1 cellular context compared by ENCODE assay signal in the genomic region with DNA sequence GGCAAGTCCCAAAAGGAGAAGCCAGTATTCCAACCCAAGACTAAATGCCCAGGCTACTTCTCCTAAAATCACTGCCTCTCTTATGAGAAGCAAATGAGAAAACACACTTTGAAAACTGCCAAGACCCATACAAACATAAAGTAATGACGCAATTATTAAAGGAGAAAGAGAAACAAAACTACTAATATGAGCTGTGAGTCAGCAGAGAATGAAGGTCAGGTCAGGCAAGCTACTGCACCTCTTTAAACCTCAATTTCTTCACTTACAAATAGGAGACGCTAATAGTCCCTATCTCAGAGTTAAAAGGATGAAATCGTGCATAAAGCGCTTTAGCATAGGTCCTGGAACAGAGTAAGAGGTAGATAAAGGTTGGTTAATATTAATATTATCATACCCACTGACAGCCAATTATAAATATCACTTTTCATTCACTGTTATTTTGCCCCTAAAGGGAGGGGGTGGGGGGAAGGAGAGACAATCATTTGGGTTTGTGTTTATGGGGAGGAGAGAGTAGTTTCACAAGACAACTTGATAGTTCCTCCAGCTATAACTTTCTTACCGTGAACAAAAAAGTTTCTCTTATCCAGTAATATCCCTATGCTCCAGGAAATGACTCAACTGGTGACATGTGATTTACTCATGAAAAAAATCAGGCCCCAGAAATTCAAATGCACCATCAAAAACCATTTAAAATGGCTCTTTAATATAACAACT.
TF ChIP-seq lines count a peak whose summit lies in the region.

No MANE protein-coding gene starts in this region.

TF ChIP-seq in SK-N-SH, 30 proteins besides CTCF, POLR2A, EP300 and RAD21:
- no peak for TF ChIP-seq FOXM1 (IDR thresholded peaks at IDR 0.05; ENCODE audit: low read depth)
- TF ChIP-seq, protein P1, sequence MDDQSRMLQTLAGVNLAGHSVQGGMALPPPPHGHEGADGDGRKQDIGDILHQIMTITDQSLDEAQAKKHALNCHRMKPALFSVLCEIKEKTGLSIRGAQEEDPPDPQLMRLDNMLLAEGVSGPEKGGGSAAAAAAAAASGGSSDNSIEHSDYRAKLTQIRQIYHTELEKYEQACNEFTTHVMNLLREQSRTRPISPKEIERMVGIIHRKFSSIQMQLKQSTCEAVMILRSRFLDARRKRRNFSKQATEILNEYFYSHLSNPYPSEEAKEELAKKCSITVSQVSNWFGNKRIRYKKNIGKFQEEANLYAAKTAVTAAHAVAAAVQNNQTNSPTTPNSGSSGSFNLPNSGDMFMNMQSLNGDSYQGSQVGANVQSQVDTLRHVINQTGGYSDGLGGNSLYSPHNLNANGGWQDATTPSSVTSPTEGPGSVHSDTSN (IDR thresholded peaks at IDR 0.05): peak; percentile 38; the same call in 1 of the 2 replicates
- TF ChIP-seq ELF1 (IDR thresholded peaks at IDR 0.05): no peak; the same call in 1 of the 2 replicates
- TF ChIP-seq, protein P2, sequence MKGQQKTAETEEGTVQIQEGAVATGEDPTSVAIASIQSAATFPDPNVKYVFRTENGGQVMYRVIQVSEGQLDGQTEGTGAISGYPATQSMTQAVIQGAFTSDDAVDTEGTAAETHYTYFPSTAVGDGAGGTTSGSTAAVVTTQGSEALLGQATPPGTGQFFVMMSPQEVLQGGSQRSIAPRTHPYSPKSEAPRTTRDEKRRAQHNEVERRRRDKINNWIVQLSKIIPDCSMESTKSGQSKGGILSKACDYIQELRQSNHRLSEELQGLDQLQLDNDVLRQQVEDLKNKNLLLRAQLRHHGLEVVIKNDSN (IDR thresholded peaks at IDR 0.05; ENCODE audit: borderline replicate concordance, low read depth): peak; percentile 38; the same call in 1 of the 2 replicates
- TF ChIP-seq FOSL2 (IDR thresholded peaks at IDR 0.05; ENCODE audit: borderline replicate concordance, low read depth): peak; percentile 81
- TF ChIP-seq JUND (IDR thresholded peaks at IDR 0.05): peak; percentile 68
